In genomic region chr9:74570879-74571512, GRCh38 we compare ENCODE assay signal across 9 cellular contexts.
DNase-seq lines count a peak whose midpoint lies in the region; ATAC-seq and TF ChIP-seq lines count a peak whose summit lies in the region.
"Had no signal": no experiment of that assay in that cellular context is flagged by ENCODE, and none has a peak within 500 bp of the region (broad histone marks: within the 10 kb centered on the region; RNA-seq: fewer than 3 reads in every experiment).

No MANE protein-coding gene starts in this region.

- POLR2A ChIA-PET in IMR-90 (lab: Charles Lee; ENCODE audit: unreplicated experiment), result no interaction called here
- POLR2A ChIA-PET in activated B cell treated with CpG ODN at 0.5 μM for 24 hours (lab: Charles Lee), result no interaction called here

- no peaks in the 10 kb centered on the region for H3K36me3 ChIP-seq in IMR-90 (ENCODE audit: control insufficient read depth, insufficient read depth, low read length)

- in situ Hi-C loops in IMR-90 (cut with MboI; ENCODE audit: low sequenced_read_pairs), result loop anchor here (10.0 to 25.0 kb wide), 2 partner anchors 64 to 1359 kb away; no protein-coding TSS in a partner anchor

- peak; percentile 60 for TF ChIP-seq RAD21 in IMR-90 (IDR thresholded peaks at IDR 0.05; ENCODE audit: low read length)

- no peak overlapping the region for H3K14ac ChIP-seq in IMR-90 (replicated peaks; ENCODE audit: low read depth, low read length)

- no peak overlapping the region for H2BK120ac ChIP-seq in IMR-90 (ENCODE audit: low read depth, low read length)

- no peak overlapping the region for H3K23ac ChIP-seq in IMR-90 (ENCODE audit: low read depth, low read length)

- H3K27me3 Mint-ChIP-seq in activated B cell treated with CpG ODN at 0.5 μM for 24 hours (peaks cover 4% of the 10 kb centered on the region), type B pancreatic cell (peaks cover 7% of the 10 kb centered on the region)
- H3K27me3 Mint-ChIP-seq: CD4-positive, alpha-beta memory T cell had no signal

- no peak overlapping the region for H2BK15ac ChIP-seq in IMR-90 (ENCODE audit: low read depth, low read length)

- no peak overlapping the region for H3K4me2 ChIP-seq in IMR-90 (ENCODE audit: low read depth, low read length)

- H3K4me3 ChIP-seq in IMR-90 (ENCODE audit: insufficient read depth, low read depth, low read length), result no peak overlapping the region

- no peaks in the 10 kb centered on the region for H3K36me3 Mint-ChIP-seq in activated B cell treated with CpG ODN at 0.5 μM for 24 hours (ENCODE audit: low read depth)
- H3K36me3 Mint-ChIP-seq in type B pancreatic cell, result no peaks in the 10 kb centered on the region
- H3K36me3 Mint-ChIP-seq: CD4-positive, alpha-beta memory T cell had no signal

- no CpG with 5 or more reads among the region's 4 CpGs for WGBS in IMR-90 (ENCODE audit: extremely low coverage in 2 of 2, insufficient read length in 1 of 2), 2 experiments

- H3K4me3 Mint-ChIP-seq in activated B cell treated with CpG ODN at 0.5 μM for 24 hours (no peak overlapping the region), type B pancreatic cell (no peak overlapping the region)
- H3K4me3 Mint-ChIP-seq: CD4-positive, alpha-beta memory T cell had no signal

- BruUV-seq in IMR-90 (replicated peaks; lab: Mats Ljungman, UMichigan), result no TSS peak

- dilution Hi-C loops in IMR-90 (cut with HindIII; ENCODE audit: low sequenced_read_pairs, unreplicated experiment), result no loop called here

- DNase-seq in NCI-H1417 (lab: John Stamatoyannopoulos, UW) (peak in 2 of 3 experiments; percentile 1 to 56), NCI-H1417 treated with DMSO at 0.1 percent for 48 hours (lab: John Stamatoyannopoulos, UW) (no peak), IMR-90 (peak; percentile 40), activated B cell treated with CpG ODN at 0.5 μM for 24 hours (no peak), hippocampal formation (lab: John Stamatoyannopoulos, UW) (peak; percentile 7 to 72), type B pancreatic cell (ENCODE audit: extremely low spot score, unreplicated experiment) (no peak)

- intact Hi-C loops in IMR-90 (cut with micrococcal nuclease), result loop anchor here (1.0 to 10.0 kb wide), 4 partner anchors 504 to 1466 kb away; no protein-coding TSS in a partner anchor
- intact Hi-C loops in activated B cell treated with CpG ODN at 0.5 μM for 24 hours (cut with micrococcal nuclease), result loop anchor here (1.0 kb wide), 1 partner anchor 1371 kb away; no protein-coding TSS in a partner anchor

- H3K4me1 ChIP-seq in IMR-90 (ENCODE audit: control insufficient read depth, insufficient read depth, low read length), result no peaks in the 10 kb centered on the region

- no peak for TF ChIP-seq POLR2A in IMR-90 (IDR thresholded peaks at IDR 0.05; ENCODE audit: low read depth, low read length)

- no peaks in the 10 kb centered on the region for H3K9me1 ChIP-seq in IMR-90 (ENCODE audit: insufficient read depth, low read length)

- H3K79me1 ChIP-seq in IMR-90 (ENCODE audit: low read depth in 1 of 2, low read length in 2 of 2), result no peaks in the 10 kb centered on the region

- H2AFZ ChIP-seq in IMR-90 (replicated peaks; ENCODE audit: low read length, poor library complexity), result no peak overlapping the region

- no peak overlapping the region for H2BK20ac ChIP-seq in IMR-90 (ENCODE audit: low read depth, low read length)

- H2BK5ac ChIP-seq in IMR-90 (ENCODE audit: low read depth, low read length, poor library complexity, severe bottlenecking), result no peak overlapping the region

- H3K18ac ChIP-seq in IMR-90 (ENCODE audit: low read depth, low read length), result no peak overlapping the region

- no peak overlapping the region for H2AK5ac ChIP-seq in IMR-90 (ENCODE audit: low read depth, low read length)

- H3K27me3 ChIP-seq in IMR-90 (ENCODE audit: control insufficient read depth, insufficient read depth, low read length), result no peaks in the 10 kb centered on the region

- TF ChIP-seq CTCF in IMR-90 (conservative IDR thresholded peaks at IDR 0.05; ENCODE audit: low read depth, low read length) (peak; percentile 69), activated B cell treated with CpG ODN at 0.5 μM for 24 hours (IDR thresholded peaks at IDR 0.05) (peak; percentile 24), type B pancreatic cell (conservative IDR thresholded peaks at IDR 0.05) (peak; percentile 91)

- H3K4me1 Mint-ChIP-seq in activated B cell treated with CpG ODN at 0.5 μM for 24 hours (no peaks in the 10 kb centered on the region), type B pancreatic cell (ENCODE audit: unreplicated experiment) (no peaks in the 10 kb centered on the region)
- H3K4me1 Mint-ChIP-seq: CD4-positive, alpha-beta memory T cell had no signal

- H3K27ac ChIP-seq in IMR-90 (ENCODE audit: insufficient read depth, low read length), result no peak overlapping the region

- no peak overlapping the region for H2AK9ac ChIP-seq in IMR-90 (replicated peaks; ENCODE audit: low read depth, low read length, poor library complexity)

- H3K4ac ChIP-seq in IMR-90 (ENCODE audit: low read depth, low read length), result no peak overlapping the region

- no peak overlapping the region for H4K91ac ChIP-seq in IMR-90 (ENCODE audit: insufficient read depth, low read depth, low read length)

- no peak overlapping the region for H3K56ac ChIP-seq in IMR-90 (ENCODE audit: extremely low read depth, insufficient read depth, low read length)

- no peaks in the 10 kb centered on the region for H4K20me1 ChIP-seq in IMR-90 (ENCODE audit: insufficient read depth, low read length)

- H3K9me3 Mint-ChIP-seq in activated B cell treated with CpG ODN at 0.5 μM for 24 hours (no peaks in the 10 kb centered on the region), type B pancreatic cell (no peaks in the 10 kb centered on the region)
- H3K9me3 Mint-ChIP-seq: CD4-positive, alpha-beta memory T cell had no signal

- H3K9me3 ChIP-seq in IMR-90 (ENCODE audit: control insufficient read depth, insufficient read depth, low read length), result no peaks in the 10 kb centered on the region

- H4K8ac ChIP-seq in IMR-90 (ENCODE audit: low read depth in 2 of 2, low read length in 2 of 2), result no peak overlapping the region

- ATAC-seq in GM19463 (IDR thresholded peaks at IDR 0.05; ENCODE audit: unreplicated experiment), result peak; percentile 46
- ATAC-seq in IMR-90 (ENCODE audit: low read depth), result peak; percentile 69
- ATAC-seq in activated B cell treated with CpG ODN at 0.5 μM for 24 hours (ENCODE audit: low read depth), result no peak
- no peak for ATAC-seq in HG02763 (IDR thresholded peaks at IDR 0.05; ENCODE audit: unreplicated experiment)

- no peak overlapping the region for H4K5ac ChIP-seq in IMR-90 (ENCODE audit: low read depth, low read length)

- CTCF ChIA-PET in IMR-90 (lab: Yijun Ruan, JAX), result interaction anchor here (1.2 kb wide), 1 partner anchor 14 kb away, joined by 3 read pairs; no protein-coding TSS in a partner anchor
- CTCF ChIA-PET in activated B cell treated with CpG ODN at 0.5 μM for 24 hours (lab: Charles Lee), result interaction anchor here (0.9 kb wide), 1 partner anchor 1370 kb away, joined by 3 read pairs; no protein-coding TSS in a partner anchor

- H3K27ac Mint-ChIP-seq in activated B cell treated with CpG ODN at 0.5 μM for 24 hours (no peak overlapping the region), type B pancreatic cell (no peak overlapping the region)
- H3K27ac Mint-ChIP-seq: CD4-positive, alpha-beta memory T cell had no signal

- H3K9ac ChIP-seq in IMR-90 (ENCODE audit: low read depth, low read length), result no peak overlapping the region

TF ChIP-seq in IMR-90, 13 proteins besides CTCF, POLR2A, EP300 and RAD21:
- TF ChIP-seq SMC3 (IDR thresholded peaks at IDR 0.05; ENCODE audit: low read depth, low read length) (peak; percentile 66), MAZ (IDR thresholded peaks at IDR 0.05; ENCODE audit: borderline replicate concordance, low read depth, low read length) (no peak), FOS (IDR thresholded peaks at IDR 0.05; ENCODE audit: low read depth, low read length) (no peak), NFE2L2 (IDR thresholded peaks at IDR 0.05; ENCODE audit: low read depth, low read length) (no peak)

Comparison
In these comparisons a context has a peak if more than half of its experiments do, and no peak if none do; other contexts are left out.
1. DNase-seq: peak in NCI-H1417 (2 of 3), IMR-90 (single experiment) and hippocampal formation (2 of 2); none in NCI-H1417 treated with DMSO at 0.1 percent for 48 hours (single experiment), activated B cell treated with CpG ODN at 0.5 μM for 24 hours (single experiment) and type B pancreatic cell (single experiment).
2. ATAC-seq: peak in GM19463 (single experiment) and IMR-90 (single experiment); none in activated B cell treated with CpG ODN at 0.5 μM for 24 hours (single experiment) and HG02763 (single experiment).
3. CTCF ChIP-seq: peak in every context shown above with its lines; median percentile 91 in type B pancreatic cell; 69 in IMR-90; 24 in activated B cell treated with CpG ODN at 0.5 μM for 24 hours.